Comparison of ENCODE assay signal across 9 cellular contexts in the genomic region with DNA sequence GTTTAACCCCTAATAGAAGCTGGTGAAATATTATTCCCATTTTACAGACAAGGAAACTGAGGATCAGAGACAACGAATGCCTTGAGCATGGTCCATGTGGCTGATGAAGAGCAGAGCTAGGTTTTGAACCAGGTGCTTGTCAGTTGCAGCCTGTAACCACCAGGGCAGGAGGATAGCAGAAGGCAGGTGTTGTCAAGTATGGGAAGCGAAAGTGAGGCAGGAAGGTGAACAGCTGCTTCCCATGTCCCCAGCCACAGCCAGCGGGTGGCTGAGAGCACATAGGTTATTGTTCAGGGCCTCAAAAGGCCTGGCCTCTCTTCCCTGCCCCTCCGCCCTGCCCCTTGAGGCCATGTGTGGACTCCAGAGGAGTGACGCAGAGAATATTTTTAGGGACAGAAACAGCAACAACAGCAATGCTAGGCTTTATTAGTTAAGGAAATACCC. TPM values are rescaled to one million over a fixed set of nuclear protein-coding genes. Genes with fewer than 3 reads are reported as not detected.
DNase-seq lines count a peak whose midpoint lies in the region; ATAC-seq lines count a peak whose summit lies in the region.
"Had no signal": no experiment of that assay in that cellular context is flagged by ENCODE, and none has a peak within 500 bp of the region (broad histone marks: within the 10 kb centered on the region; RNA-seq: fewer than 3 reads in every experiment).

No MANE protein-coding gene starts in this region.

- no peak overlapping the region for H3K4me3 Mint-ChIP-seq in stimulated activated memory B cell treated with anti-CD40 and anti-IgM and Interleukin-4, amounts not matched to agents 10 μg/mL and 1 μg/mL and 100 μg/mL, for 72 hours
- H3K4me3 Mint-ChIP-seq in activated T-cell treated with anti-CD3 and anti-CD28 coated beads, Interleukin-2, amount 50 U/mL, for 24 hours, result no peak overlapping the region

- H3K27me3 ChIP-seq in BLaER1, result no peaks in the 10 kb centered on the region

- H4K20me1 ChIP-seq in BLaER1, result no peaks in the 10 kb centered on the region

- no peaks in the 10 kb centered on the region for H3K36me3 Mint-ChIP-seq in stimulated activated memory B cell treated with anti-CD40 and anti-IgM and Interleukin-4, amounts not matched to agents 10 μg/mL and 1 μg/mL and 100 μg/mL, for 72 hours
- no peaks in the 10 kb centered on the region for H3K36me3 Mint-ChIP-seq in activated T-cell treated with anti-CD3 and anti-CD28 coated beads, Interleukin-2, amount 50 U/mL, for 24 hours (ENCODE audit: low read depth)

- ATAC-seq in GM19324 (IDR thresholded peaks at IDR 0.05; ENCODE audit: low FRiP score, unreplicated experiment), result peak; percentile 84
- peak; percentile 88 for ATAC-seq in HG03108 (IDR thresholded peaks at IDR 0.05; ENCODE audit: unreplicated experiment)
- ATAC-seq in stimulated activated memory B cell treated with anti-CD40 and anti-IgM and Interleukin-4, amounts not matched to agents 10 μg/mL and 1 μg/mL and 100 μg/mL, for 72 hours, result peak; percentile 70

- DNase-seq in SK-N-DZ (ENCODE audit: low spot score) (peak; percentile 40), cerebellum (ENCODE audit: low spot score) (no peak), HCEC 1CT (no peak)
- no peak for DNase-seq in activated T-cell treated with anti-CD3 and anti-CD28 coated beads, Interleukin-2, amount 50 U/mL, for 24 hours

- no peaks in the 10 kb centered on the region; the same call in 1 of the 2 replicates for H3K9me3 ChIP-seq in BLaER1

- H3K36me3 ChIP-seq in BLaER1, result no peaks in the 10 kb centered on the region

- no peak overlapping the region for H3K4me3 ChIP-seq in BLaER1
- H3K4me3 ChIP-seq: lung had no signal

- H3K9me3 Mint-ChIP-seq in stimulated activated memory B cell treated with anti-CD40 and anti-IgM and Interleukin-4, amounts not matched to agents 10 μg/mL and 1 μg/mL and 100 μg/mL, for 72 hours, result no peaks in the 10 kb centered on the region
- H3K9me3 Mint-ChIP-seq in activated T-cell treated with anti-CD3 and anti-CD28 coated beads, Interleukin-2, amount 50 U/mL, for 24 hours, result no peaks in the 10 kb centered on the region

- peaks cover 65% of the 10 kb centered on the region for H3K4me1 ChIP-seq in BLaER1

- H3K4me1 Mint-ChIP-seq in stimulated activated memory B cell treated with anti-CD40 and anti-IgM and Interleukin-4, amounts not matched to agents 10 μg/mL and 1 μg/mL and 100 μg/mL, for 72 hours, result peaks cover 24% of the 10 kb centered on the region
- H3K4me1 Mint-ChIP-seq in activated T-cell treated with anti-CD3 and anti-CD28 coated beads, Interleukin-2, amount 50 U/mL, for 24 hours (ENCODE audit: low read depth), result peaks cover 14% of the 10 kb centered on the region

- peaks cover 14% of the 10 kb centered on the region for H3K27me3 Mint-ChIP-seq in stimulated activated memory B cell treated with anti-CD40 and anti-IgM and Interleukin-4, amounts not matched to agents 10 μg/mL and 1 μg/mL and 100 μg/mL, for 72 hours
- peaks cover 7% of the 10 kb centered on the region for H3K27me3 Mint-ChIP-seq in activated T-cell treated with anti-CD3 and anti-CD28 coated beads, Interleukin-2, amount 50 U/mL, for 24 hours

- no peak overlapping the region for H3K9ac ChIP-seq in BLaER1

- H3K27ac ChIP-seq in BLaER1, result peak overlapping the region; percentile 81

- peak overlapping the region; percentile 36 for H3K27ac Mint-ChIP-seq in stimulated activated memory B cell treated with anti-CD40 and anti-IgM and Interleukin-4, amounts not matched to agents 10 μg/mL and 1 μg/mL and 100 μg/mL, for 72 hours
- H3K27ac Mint-ChIP-seq in activated T-cell treated with anti-CD3 and anti-CD28 coated beads, Interleukin-2, amount 50 U/mL, for 24 hours, result no peak overlapping the region

- H3K4me2 ChIP-seq in BLaER1, result peak overlapping the region; percentile 58

RNA-seq across cellular contexts. Expression of a gene that starts 39.6 kb away (rescaled TPM):
- 0.48 and 0.61 TPM in 2 replicates for polyA plus RNA-seq in SK-N-DZ (2014; cell fraction: cytosol; rRNA removed)
- 1.1 and 2.9 TPM in 2 replicates for polyA plus RNA-seq in SK-N-DZ (2014; cell fraction: nucleus; rRNA removed)
- total RNA-seq in cerebellum, result 7.7 TPM
